Comparison of ENCODE assay signal across 22 cellular contexts in the genomic region with DNA sequence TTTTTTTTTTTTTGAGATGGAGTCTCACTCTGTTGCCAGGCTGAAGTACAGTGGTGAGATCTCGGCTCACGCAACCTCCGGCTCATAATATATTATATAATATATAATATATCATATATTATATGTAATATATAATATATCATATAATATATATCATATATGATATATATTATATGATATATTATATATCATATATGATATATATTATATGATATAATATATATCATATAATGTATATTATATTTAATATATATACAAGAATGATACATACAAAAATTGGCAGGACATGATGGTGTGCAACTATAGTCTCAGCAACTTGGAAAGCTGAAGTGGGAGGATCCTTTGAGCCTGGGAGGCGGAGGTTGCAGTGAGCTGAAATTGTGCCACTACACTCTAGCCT.
"Had no signal": no experiment of that assay in that cellular context is flagged by ENCODE, and none has a peak within 500 bp of the region (broad histone marks: within the 10 kb centered on the region; RNA-seq: fewer than 3 reads in every experiment).

No MANE protein-coding gene starts in this region.

- H3K9me3 ChIP-seq: neutrophil, right atrium auricular region, right lobe of liver, tibial nerve, uterus had no signal

- H3K36me3 ChIP-seq: left ventricle myocardium inferior, neural progenitor cell, neutrophil, right atrium auricular region, right lobe of liver, tibial nerve, uterus had no signal

- H3K4me1 ChIP-seq: left ventricle myocardium inferior, neural progenitor cell, right atrium auricular region, right lobe of liver, tibial nerve, uterus had no signal

- H3K27ac ChIP-seq: left ventricle myocardium inferior, neural progenitor cell, neutrophil, right atrium auricular region, right lobe of liver, tibial nerve, uterus had no signal

- FAIRE-seq: islet of Langerhans had no signal

- H3K4me3 ChIP-seq: left ventricle myocardium inferior, lung, neural progenitor cell, right atrium auricular region, right lobe of liver, tibial nerve, uterus had no signal

- ATAC-seq: natural killer cell; right lobe of liver; stimulated activated effector memory CD8-positive, alpha-beta T cell treated with anti-CD3 and anti-CD28 coated beads, Interleukin-12 subunit alpha, Interleukin-12 subunit beta, amount 100 ng/mL, for 72 hours; stimulated activated naive CD8-positive, alpha-beta T cell treated with anti-CD3 and anti-CD28 coated beads, Interleukin-15, amount 100 ng/mL, for 72 hours had no signal

- DNase-seq: hypothalamus; immature natural killer cell; left ventricle myocardium inferior; mesendoderm; naive B cell; natural killer cell; nephron progenitor cell; occipital lobe; right lobe of liver; stimulated activated CD4-positive, alpha-beta T cell treated with anti-CD3 and anti-CD28 coated beads, Interleukin-12 subunit alpha, Interleukin-12 subunit beta, amount 100 ng/mL, for 4 hours; stimulated activated CD4-positive, alpha-beta T cell treated with anti-CD3 and anti-CD28 coated beads, Interleukin-4, amount 100 ng/mL, for 24 hours; stimulated activated naive CD4-positive, alpha-beta T cell; stimulated activated naive CD8-positive, alpha-beta T cell treated with anti-CD3 and anti-CD28 coated beads, Interleukin-15, amount 100 ng/mL, for 72 hours; substantia nigra; uterus had no signal

- H3K9ac ChIP-seq: neural progenitor cell had no signal
